In the genomic region with DNA sequence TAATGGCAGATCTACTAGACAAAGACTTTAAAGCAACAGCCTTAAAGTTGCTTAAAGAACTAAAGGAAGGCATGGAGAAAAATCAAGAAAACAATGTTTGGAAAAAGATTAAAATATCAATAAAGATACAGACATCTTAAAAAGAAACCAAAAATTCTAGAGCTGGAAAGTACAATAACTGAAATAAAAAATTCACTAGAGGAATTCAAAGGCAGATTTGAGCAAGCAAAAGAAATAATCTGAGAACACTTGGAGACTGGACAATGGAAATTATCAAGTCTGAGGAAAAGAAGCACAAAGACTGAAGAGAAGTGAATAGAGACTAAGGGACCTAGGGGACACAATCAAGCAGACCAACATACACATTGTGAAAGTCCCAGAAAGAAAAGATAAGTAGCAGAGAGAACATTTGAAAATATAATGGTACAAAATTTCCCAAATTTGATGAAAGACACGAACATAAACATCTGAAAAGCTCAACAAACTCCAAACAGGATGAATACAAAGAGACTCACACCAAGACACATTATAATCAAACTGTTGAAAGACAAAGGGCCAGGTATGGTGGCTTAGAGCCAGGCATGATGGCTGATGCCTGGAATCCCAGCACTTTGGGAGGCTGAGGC, we compare ENCODE assay signal across 15 cellular contexts.
"Had no signal": no experiment of that assay in that cellular context is flagged by ENCODE, and none has a peak within 500 bp of the region (broad histone marks: within the 10 kb centered on the region; RNA-seq: fewer than 3 reads in every experiment).

No MANE protein-coding gene starts in this region.

- ATAC-seq: left ventricle myocardium superior; lower lobe of right lung; natural killer cell; stimulated activated memory B cell treated with anti-CD40 and anti-IgM and Interleukin-4, amounts not matched to agents 10 μg/mL and 1 μg/mL and 100 μg/mL, for 72 hours had no signal

- DNase-seq: colonic mucosa; effector CD8-positive, alpha-beta T cell; foreskin melanocyte; hypothalamus; immature natural killer cell; left ventricle myocardium superior; lower lobe of right lung; natural killer cell; sigmoid colon; stimulated activated CD4-positive, alpha-beta T cell treated with anti-CD3 and anti-CD28 coated beads, Interleukin-2, amount 100 ng/mL, for 24 hours; stimulated activated CD4-positive, alpha-beta T cell treated with anti-CD3 and anti-CD28 coated beads, Interleukin-4, amount 100 ng/mL, for 24 hours; upper lobe of left lung had no signal

- H3K4me3 Mint-ChIP-seq: dendritic cell treated with granulocyte-macrophage colony-stimulating factor and Interleukin-4, amounts not matched to agents 40 ng/mL and 50 ng/mL, for 4 days; immature natural killer cell; natural killer cell; stimulated activated memory B cell treated with anti-CD40 and anti-IgM and Interleukin-4, amounts not matched to agents 10 μg/mL and 1 μg/mL and 100 μg/mL, for 72 hours; stimulated activated naive CD8-positive, alpha-beta T cell treated with anti-CD3 and anti-CD28 coated beads, Interleukin-15, Interleukin-2, amounts not matched to agents 100 ng/mL and 50 ng/mL, for 24 hours had no signal

- H3K27me3 Mint-ChIP-seq: dendritic cell treated with granulocyte-macrophage colony-stimulating factor and Interleukin-4, amounts not matched to agents 40 ng/mL and 50 ng/mL, for 4 days; stimulated activated memory B cell treated with anti-CD40 and anti-IgM and Interleukin-4, amounts not matched to agents 10 μg/mL and 1 μg/mL and 100 μg/mL, for 72 hours; stimulated activated naive CD8-positive, alpha-beta T cell treated with anti-CD3 and anti-CD28 coated beads, Interleukin-15, Interleukin-2, amounts not matched to agents 100 ng/mL and 50 ng/mL, for 24 hours had no signal

- H3K27ac Mint-ChIP-seq: dendritic cell treated with granulocyte-macrophage colony-stimulating factor and Interleukin-4, amounts not matched to agents 40 ng/mL and 50 ng/mL, for 4 days; immature natural killer cell; natural killer cell; stimulated activated memory B cell treated with anti-CD40 and anti-IgM and Interleukin-4, amounts not matched to agents 10 μg/mL and 1 μg/mL and 100 μg/mL, for 72 hours; stimulated activated naive CD8-positive, alpha-beta T cell treated with anti-CD3 and anti-CD28 coated beads, Interleukin-15, Interleukin-2, amounts not matched to agents 100 ng/mL and 50 ng/mL, for 24 hours had no signal
